In the genomic region with DNA sequence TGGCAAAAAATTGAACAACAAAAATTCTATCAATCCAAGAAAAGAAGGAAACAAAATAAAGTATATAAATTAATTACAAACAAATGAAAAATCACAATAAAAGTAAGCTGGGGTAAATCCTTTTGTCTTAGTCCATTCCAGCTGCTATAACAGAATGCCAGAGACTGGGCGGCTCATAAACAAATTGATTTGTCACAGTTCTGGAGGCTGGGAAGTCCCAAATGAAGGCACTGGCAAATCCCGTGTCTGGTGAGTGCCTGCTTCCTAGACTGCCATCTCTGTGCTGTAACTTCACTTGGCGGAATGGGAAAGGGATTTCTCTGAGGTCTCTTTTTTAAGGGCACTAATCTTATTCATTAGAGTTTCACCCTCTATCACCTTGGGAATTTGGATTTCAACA, we compare ENCODE assay signal across 26 cellular contexts.
"Had no signal": no experiment of that assay in that cellular context is flagged by ENCODE, and none has a peak within 500 bp of the region (broad histone marks: within the 10 kb centered on the region; RNA-seq: fewer than 3 reads in every experiment).

No MANE protein-coding gene starts in this region.

- H3K27me3 ChIP-seq: adrenal gland, body of pancreas, esophagus muscularis mucosa had no signal

- H3K4me1 ChIP-seq: adrenal gland, esophagus muscularis mucosa had no signal

- DNase-seq: activated CD4-positive, alpha-beta memory T cell treated with anti-CD3 and anti-CD28 coated beads for 36 hours; activated CD4-positive, alpha-beta T cell treated with anti-CD3 and anti-CD28 coated beads for 36 hours; activated CD4-positive, alpha-beta T cell treated with anti-CD3 and anti-CD28 coated beads, Interleukin-2, amount 10 ng/mL, durations not matched to agents 24 days and 14 days; activated CD4-positive, CD25-positive, alpha-beta regulatory T cell; activated CD4-positive, CD25-positive, alpha-beta regulatory T cell treated with anti-CD3 and anti-CD28 coated beads, Interleukin-2, amount 50 U/mL, for 72 hours; activated CD8-positive, alpha-beta memory T cell treated with anti-CD3 and anti-CD28 coated beads, Interleukin-2, amount 10 ng/mL, durations not matched to agents 7 days and 5 days; activated CD8-positive, alpha-beta memory T cell treated with anti-CD3 and anti-CD28 coated beads, Interleukin-2, amount 50 U/mL, for 4 hours; activated CD8-positive, alpha-beta T cell treated with anti-CD3 and anti-CD28 coated beads, Interleukin-2, amount 10 ng/mL, durations not matched to agents 7 days and 5 days; activated effector memory CD4-positive, alpha-beta T cell treated with anti-CD3 and anti-CD28 coated beads, Interleukin-2, amount 50 U/mL, for 16 hours; activated naive CD4-positive, alpha-beta T cell treated with anti-CD3 and anti-CD28 coated beads for 36 hours; activated naive CD8-positive, alpha-beta T cell treated with anti-CD3 and anti-CD28 coated beads for 36 hours; activated naive CD8-positive, alpha-beta T cell treated with anti-CD3 and anti-CD28 coated beads, Interleukin-2, amount 50 U/mL, for 24 hours; activated T-cell treated with anti-CD3 and anti-CD28 coated beads, Interleukin-2, amount 50 U/mL, for 1 hour; activated T-cell treated with anti-CD3 and anti-CD28 coated beads, Interleukin-2, amount 50 U/mL, for 48 hours; adrenal gland; amygdala; aorta; body of pancreas; caudate nucleus; cortex of kidney; dermis blood vessel endothelial cell; effector CD4-positive, alpha-beta T cell; effector memory CD8-positive, alpha-beta T cell; erythroblast; T-helper 2 cell had no signal

- H3K9me3 ChIP-seq: adrenal gland, body of pancreas, esophagus muscularis mucosa had no signal

- H3K36me3 ChIP-seq: adrenal gland had no signal

- H3K27ac ChIP-seq: adrenal gland, body of pancreas, esophagus muscularis mucosa had no signal

- ATAC-seq: activated CD4-positive, alpha-beta T cell treated with anti-CD3 and anti-CD28 coated beads for 36 hours; activated CD8-positive, alpha-beta memory T cell treated with anti-CD3 and anti-CD28 coated beads, Interleukin-2, amount 10 ng/mL, durations not matched to agents 7 days and 5 days; activated CD8-positive, alpha-beta T cell treated with anti-CD3 and anti-CD28 coated beads, Interleukin-2, amount 10 ng/mL, durations not matched to agents 7 days and 5 days; activated naive CD8-positive, alpha-beta T cell treated with anti-CD3 and anti-CD28 coated beads, Interleukin-2, amount 50 U/mL, for 24 hours; body of pancreas; effector memory CD8-positive, alpha-beta T cell had no signal

- H3K4me3 ChIP-seq: adrenal gland, body of pancreas, esophagus muscularis mucosa had no signal
